ENCODE assay signal across 1 cellular context in the genomic region with DNA sequence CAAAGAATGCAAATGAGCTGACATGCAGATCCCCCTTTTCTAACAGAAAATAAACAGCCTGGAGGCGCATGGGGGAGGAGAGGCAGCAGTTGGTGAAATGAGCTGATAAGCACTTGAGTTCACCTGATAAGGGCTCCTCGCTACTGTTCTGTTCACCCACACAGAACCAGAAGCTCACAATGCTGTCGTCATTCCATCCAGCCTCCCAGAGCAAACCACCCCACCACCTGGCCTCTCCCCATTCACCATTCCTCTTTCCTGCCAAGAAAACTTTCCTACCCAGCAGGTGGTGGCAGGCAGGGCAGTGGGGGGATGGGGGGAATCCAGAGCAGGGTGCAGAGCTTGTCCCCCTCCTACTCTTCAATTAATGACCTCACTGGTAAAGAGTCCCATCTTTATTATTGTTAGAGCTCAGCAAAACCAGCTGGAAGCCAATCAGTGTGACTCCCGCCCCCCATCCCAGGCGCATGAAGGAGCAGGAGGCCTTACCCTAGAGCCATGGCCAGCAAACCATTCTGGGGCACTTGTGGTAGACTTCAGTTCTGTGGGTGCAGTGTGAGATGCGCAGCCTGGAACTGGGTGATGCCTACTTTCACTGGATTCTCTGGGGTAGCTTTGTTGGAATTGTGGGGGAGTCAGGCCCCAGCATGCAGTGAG.
TF ChIP-seq lines count a peak whose summit lies in the region.

No MANE protein-coding gene starts in this region.

TF ChIP-seq in K562, 482 proteins besides CTCF, POLR2A, EP300 and RAD21 (continued from another document and continues in another):
- TF ChIP-seq, protein P1, sequence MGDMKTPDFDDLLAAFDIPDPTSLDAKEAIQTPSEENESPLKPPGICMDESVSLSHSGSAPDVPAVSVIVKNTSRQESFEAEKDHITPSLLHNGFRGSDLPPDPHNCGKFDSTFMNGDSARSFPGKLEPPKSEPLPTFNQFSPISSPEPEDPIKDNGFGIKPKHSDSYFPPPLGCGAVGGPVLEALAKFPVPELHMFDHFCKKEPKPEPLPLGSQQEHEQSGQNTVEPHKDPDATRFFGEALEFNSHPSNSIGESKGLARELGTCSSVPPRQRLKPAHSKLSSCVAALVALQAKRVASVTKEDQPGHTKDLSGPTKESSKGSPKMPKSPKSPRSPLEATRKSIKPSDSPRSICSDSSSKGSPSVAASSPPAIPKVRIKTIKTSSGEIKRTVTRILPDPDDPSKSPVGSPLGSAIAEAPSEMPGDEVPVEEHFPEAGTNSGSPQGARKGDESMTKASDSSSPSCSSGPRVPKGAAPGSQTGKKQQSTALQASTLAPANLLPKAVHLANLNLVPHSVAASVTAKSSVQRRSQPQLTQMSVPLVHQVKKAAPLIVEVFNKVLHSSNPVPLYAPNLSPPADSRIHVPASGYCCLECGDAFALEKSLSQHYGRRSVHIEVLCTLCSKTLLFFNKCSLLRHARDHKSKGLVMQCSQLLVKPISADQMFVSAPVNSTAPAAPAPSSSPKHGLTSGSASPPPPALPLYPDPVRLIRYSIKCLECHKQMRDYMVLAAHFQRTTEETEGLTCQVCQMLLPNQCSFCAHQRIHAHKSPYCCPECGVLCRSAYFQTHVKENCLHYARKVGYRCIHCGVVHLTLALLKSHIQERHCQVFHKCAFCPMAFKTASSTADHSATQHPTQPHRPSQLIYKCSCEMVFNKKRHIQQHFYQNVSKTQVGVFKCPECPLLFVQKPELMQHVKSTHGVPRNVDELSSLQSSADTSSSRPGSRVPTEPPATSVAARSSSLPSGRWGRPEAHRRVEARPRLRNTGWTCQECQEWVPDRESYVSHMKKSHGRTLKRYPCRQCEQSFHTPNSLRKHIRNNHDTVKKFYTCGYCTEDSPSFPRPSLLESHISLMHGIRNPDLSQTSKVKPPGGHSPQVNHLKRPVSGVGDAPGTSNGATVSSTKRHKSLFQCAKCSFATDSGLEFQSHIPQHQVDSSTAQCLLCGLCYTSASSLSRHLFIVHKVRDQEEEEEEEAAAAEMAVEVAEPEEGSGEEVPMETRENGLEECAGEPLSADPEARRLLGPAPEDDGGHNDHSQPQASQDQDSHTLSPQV (IDR thresholded peaks at IDR 0.05): no peak
- TF ChIP-seq TEAD4 (IDR thresholded peaks at IDR 0.05; ENCODE audit: low read length) (peak; percentile 55; the same call in 1 of the 2 replicates), TEAD4 (CRISPR knock-in tag; IDR thresholded peaks at IDR 0.05; ENCODE audit: borderline replicate concordance) (no peak), NFIC (IDR thresholded peaks at IDR 0.05) (no peak), SAFB2 (IDR thresholded peaks at IDR 0.05; ENCODE audit: borderline replicate concordance, low read depth, low read length, severe bottlenecking) (no peak), ELF2 (CRISPR knock-in tag; IDR thresholded peaks at IDR 0.05) (no peak), DDX20 (tag; IDR thresholded peaks at IDR 0.05; ENCODE audit: low read depth) (no peak), ZNF75A (CRISPR knock-in tag; IDR thresholded peaks at IDR 0.05) (no peak), ATF7 (IDR thresholded peaks at IDR 0.05) (0 out of 2 replicates have a peak, but pooled peaks have one; percentile 37), ZNF174 (CRISPR knock-in tag; IDR thresholded peaks at IDR 0.05) (no peak), SP1 (CRISPR knock-in tag; IDR thresholded peaks at IDR 0.05) (no peak), TAF9B (IDR thresholded peaks at IDR 0.05; ENCODE audit: partially characterized antibody) (no peak), MGA (IDR thresholded peaks at IDR 0.05) (no peak; the same call in 1 of the 2 replicates), ZKSCAN1 (IDR thresholded peaks at IDR 0.05; ENCODE audit: low read depth, low read length) (no peak), ARID1B (IDR thresholded peaks at IDR 0.05) (peak; percentile 65), SNAPC5 (CRISPR knock-in tag; IDR thresholded peaks at IDR 0.05) (no peak), RAD51 (IDR thresholded peaks at IDR 0.05; ENCODE audit: borderline replicate concordance, low read depth) (no peak), ZNF766 (CRISPR knock-in tag; conservative IDR thresholded peaks at IDR 0.05) (no peak), ETS2 (tag; IDR thresholded peaks at IDR 0.05; ENCODE audit: borderline replicate concordance, poor library complexity, severe bottlenecking) (no peak), TGIF2 (CRISPR knock-in tag; IDR thresholded peaks at IDR 0.05) (no peak), JUND (IDR thresholded peaks at IDR 0.05; ENCODE audit: borderline replicate concordance, low read depth, low read length) (0 out of 2 replicates have a peak, but pooled peaks have one; percentile 3), JUND (tag; IDR thresholded peaks at IDR 0.05; ENCODE audit: borderline replicate concordance, low read depth, low read length) (no peak; the same call in 2 of the 3 replicates), E2F1 (CRISPR knock-in tag; IDR thresholded peaks at IDR 0.05) (no peak), ELF4 (CRISPR knock-in tag; IDR thresholded peaks at IDR 0.05) (no peak), SMAD4 (CRISPR knock-in tag; conservative IDR thresholded peaks at IDR 0.05) (no peak), CHD2 (IDR thresholded peaks at IDR 0.05; ENCODE audit: low read depth, low read length) (no peak)
- TF ChIP-seq, protein P2, sequence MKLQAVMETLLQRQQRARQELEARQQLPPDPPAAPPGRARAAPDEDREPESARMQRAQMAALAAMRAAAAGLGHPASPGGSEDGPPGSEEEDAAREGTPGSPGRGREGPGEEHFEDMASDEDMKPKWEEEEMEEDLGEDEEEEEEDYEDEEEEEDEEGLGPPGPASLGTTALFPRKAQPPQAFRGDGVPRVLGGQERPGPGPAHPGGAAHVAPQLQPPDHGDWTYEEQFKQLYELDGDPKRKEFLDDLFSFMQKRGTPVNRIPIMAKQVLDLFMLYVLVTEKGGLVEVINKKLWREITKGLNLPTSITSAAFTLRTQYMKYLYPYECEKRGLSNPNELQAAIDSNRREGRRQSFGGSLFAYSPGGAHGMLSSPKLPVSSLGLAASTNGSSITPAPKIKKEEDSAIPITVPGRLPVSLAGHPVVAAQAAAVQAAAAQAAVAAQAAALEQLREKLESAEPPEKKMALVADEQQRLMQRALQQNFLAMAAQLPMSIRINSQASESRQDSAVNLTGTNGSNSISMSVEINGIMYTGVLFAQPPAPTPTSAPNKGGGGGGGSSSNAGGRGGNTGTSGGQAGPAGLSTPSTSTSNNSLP (IDR thresholded peaks at IDR 0.05; ENCODE audit: borderline replicate concordance, low read depth, low read length): no peak
- TF ChIP-seq, protein P3, sequence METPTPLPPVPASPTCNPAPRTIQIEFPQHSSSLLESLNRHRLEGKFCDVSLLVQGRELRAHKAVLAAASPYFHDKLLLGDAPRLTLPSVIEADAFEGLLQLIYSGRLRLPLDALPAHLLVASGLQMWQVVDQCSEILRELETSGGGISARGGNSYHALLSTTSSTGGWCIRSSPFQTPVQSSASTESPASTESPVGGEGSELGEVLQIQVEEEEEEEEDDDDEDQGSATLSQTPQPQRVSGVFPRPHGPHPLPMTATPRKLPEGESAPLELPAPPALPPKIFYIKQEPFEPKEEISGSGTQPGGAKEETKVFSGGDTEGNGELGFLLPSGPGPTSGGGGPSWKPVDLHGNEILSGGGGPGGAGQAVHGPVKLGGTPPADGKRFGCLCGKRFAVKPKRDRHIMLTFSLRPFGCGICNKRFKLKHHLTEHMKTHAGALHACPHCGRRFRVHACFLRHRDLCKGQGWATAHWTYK (CRISPR knock-in tag; IDR thresholded peaks at IDR 0.05): no peak
- TF ChIP-seq, protein P4, sequence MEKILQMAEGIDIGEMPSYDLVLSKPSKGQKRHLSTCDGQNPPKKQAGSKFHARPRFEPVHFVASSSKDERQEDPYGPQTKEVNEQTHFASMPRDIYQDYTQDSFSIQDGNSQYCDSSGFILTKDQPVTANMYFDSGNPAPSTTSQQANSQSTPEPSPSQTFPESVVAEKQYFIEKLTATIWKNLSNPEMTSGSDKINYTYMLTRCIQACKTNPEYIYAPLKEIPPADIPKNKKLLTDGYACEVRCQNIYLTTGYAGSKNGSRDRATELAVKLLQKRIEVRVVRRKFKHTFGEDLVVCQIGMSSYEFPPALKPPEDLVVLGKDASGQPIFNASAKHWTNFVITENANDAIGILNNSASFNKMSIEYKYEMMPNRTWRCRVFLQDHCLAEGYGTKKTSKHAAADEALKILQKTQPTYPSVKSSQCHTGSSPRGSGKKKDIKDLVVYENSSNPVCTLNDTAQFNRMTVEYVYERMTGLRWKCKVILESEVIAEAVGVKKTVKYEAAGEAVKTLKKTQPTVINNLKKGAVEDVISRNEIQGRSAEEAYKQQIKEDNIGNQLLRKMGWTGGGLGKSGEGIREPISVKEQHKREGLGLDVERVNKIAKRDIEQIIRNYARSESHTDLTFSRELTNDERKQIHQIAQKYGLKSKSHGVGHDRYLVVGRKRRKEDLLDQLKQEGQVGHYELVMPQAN (IDR thresholded peaks at IDR 0.05; ENCODE audit: borderline replicate concordance): no peak
